In the genomic region with DNA sequence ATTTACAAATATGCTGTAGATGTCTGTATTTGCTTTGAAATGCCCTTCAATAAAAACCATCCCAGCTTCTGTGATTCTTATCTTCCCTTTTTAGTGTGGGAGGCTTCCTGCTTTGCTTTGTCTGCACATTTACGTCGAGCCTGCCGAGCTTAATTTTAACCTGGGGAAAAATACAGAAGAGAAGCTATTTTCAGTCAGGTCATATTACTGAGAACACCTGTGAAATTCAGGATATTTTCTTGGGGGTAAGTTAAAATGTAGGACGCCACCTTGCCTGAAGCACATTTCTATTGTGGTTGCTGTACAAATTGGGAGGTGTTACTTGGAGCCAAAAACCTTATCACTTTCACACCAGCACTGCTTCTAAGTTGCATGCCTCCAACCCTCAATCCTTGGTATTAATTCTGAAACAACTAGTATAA, we compare ENCODE assay signal across 13 cellular contexts. TPM values are rescaled to one million over a fixed set of nuclear protein-coding genes. Genes with fewer than 3 reads are reported as not detected.
DNase-seq lines count a peak whose midpoint lies in the region; TF ChIP-seq lines count a peak whose summit lies in the region.
"Had no signal": no experiment of that assay in that cellular context is flagged by ENCODE, and none has a peak within 500 bp of the region (broad histone marks: within the 10 kb centered on the region; RNA-seq: fewer than 3 reads in every experiment).

No MANE protein-coding gene starts in this region.

- H3K9me3 ChIP-seq in OCI-LY3 (ENCODE audit: insufficient read depth, low read length) (no peaks in the 10 kb centered on the region), parathyroid adenoma (ENCODE audit: control insufficient read depth, low read length) (no peaks in the 10 kb centered on the region), transverse colon (no peaks in the 10 kb centered on the region)
- H3K9me3 ChIP-seq: vagina had no signal

- CTCF ChIA-PET in activated CD4-positive, alpha-beta T cell treated with anti-CD3 and anti-CD28 coated beads, Interleukin-2, amount 10 ng/mL, durations not matched to agents 7 days and 5 days (lab: Charles Lee), result no interaction called here

- no peaks in the 10 kb centered on the region for H3K27me3 Mint-ChIP-seq in activated CD4-positive, alpha-beta T cell treated with anti-CD3 and anti-CD28 coated beads, Interleukin-2, amount 10 ng/mL, durations not matched to agents 7 days and 5 days

- in situ Hi-C loops in brain microvascular endothelial cell (cut with HindIII; ENCODE audit: low pct_ligation_motif_present, low sequenced_read_pairs) (no loop called here), transverse colon (cut with MboI; ENCODE audit: low pct_ligation_motif_present in 1 of 4, low pct_unique_long_range_greater_than_20kb in 1 of 4, low sequenced_read_pairs in 3 of 4) (no loop called here)

- peak overlapping the region; percentile 6 for H3K27ac Mint-ChIP-seq in activated CD4-positive, alpha-beta T cell treated with anti-CD3 and anti-CD28 coated beads, Interleukin-2, amount 10 ng/mL, durations not matched to agents 7 days and 5 days

- H3K27ac ChIP-seq in OCI-LY3 (ENCODE audit: low read length) (no peak overlapping the region), brain microvascular endothelial cell (peak overlapping the region; percentile 41), parathyroid adenoma (peak overlapping the region; percentile 93), transverse colon (no peak overlapping the region)
- H3K27ac ChIP-seq: vagina had no signal

- H3K4me3 ChIP-seq in OCI-LY3 (ENCODE audit: low read length) (peak overlapping the region; percentile 49), brain microvascular endothelial cell (ENCODE audit: low read depth, low read length) (no peak overlapping the region), parathyroid adenoma (ENCODE audit: low read depth, low read length) (peak overlapping the region; percentile 46), transverse colon (no peak overlapping the region)
- H3K4me3 ChIP-seq: vagina had no signal

- WGBS in transverse colon (ENCODE audit: low coverage in 1 of 2), 2 donors, result 36 to 40% methylated on average over 4 of the region's 4 CpGs

- peak overlapping the region; percentile 25 for H3K4me3 Mint-ChIP-seq in activated CD4-positive, alpha-beta T cell treated with anti-CD3 and anti-CD28 coated beads, Interleukin-2, amount 10 ng/mL, durations not matched to agents 7 days and 5 days

- H3K4me1 Mint-ChIP-seq in activated CD4-positive, alpha-beta T cell treated with anti-CD3 and anti-CD28 coated beads, Interleukin-2, amount 10 ng/mL, durations not matched to agents 7 days and 5 days, result peaks cover 52% of the 10 kb centered on the region

- H3K9ac ChIP-seq in OCI-LY3 (ENCODE audit: low read length) (peak overlapping the region; percentile 30), parathyroid adenoma (no peak overlapping the region)

- TF ChIP-seq CTCF in OCI-LY3 (IDR thresholded peaks at IDR 0.05; ENCODE audit: low read depth, low read length) (no peak), brain microvascular endothelial cell (IDR thresholded peaks at IDR 0.05; ENCODE audit: low read depth, low read length, missing control alignments) (no peak), parathyroid adenoma (IDR thresholded peaks at IDR 0.05) (no peak), transverse colon (IDR thresholded peaks at IDR 0.05) (no peak)

- H3K4me1 ChIP-seq in OCI-LY3 (ENCODE audit: low read length) (peaks cover 50% of the 10 kb centered on the region), parathyroid adenoma (peaks cover 33% of the 10 kb centered on the region), transverse colon (peaks cover 0 to 16% (median 3%) of the 10 kb centered on the region in 4 donors)

- no peaks in the 10 kb centered on the region for H4K20me1 ChIP-seq in OCI-LY3 (ENCODE audit: insufficient read depth, low read length)

- H3K36me3 ChIP-seq in OCI-LY3 (replicated peaks; ENCODE audit: low read depth, low read length) (no peaks in the 10 kb centered on the region), brain microvascular endothelial cell (replicated peaks) (no peaks in the 10 kb centered on the region), parathyroid adenoma (ENCODE audit: control insufficient read depth, insufficient read depth, low read length) (no peaks in the 10 kb centered on the region), transverse colon (no peaks in the 10 kb centered on the region)
- H3K36me3 ChIP-seq: vagina had no signal

- TF ChIP-seq POLR2A in transverse colon (IDR thresholded peaks at IDR 0.05), result no peak

- H3K9me3 Mint-ChIP-seq in activated CD4-positive, alpha-beta T cell treated with anti-CD3 and anti-CD28 coated beads, Interleukin-2, amount 10 ng/mL, durations not matched to agents 7 days and 5 days, result no peaks in the 10 kb centered on the region

- H3K27me3 ChIP-seq in OCI-LY3 (ENCODE audit: low read depth, low read length) (no peaks in the 10 kb centered on the region), brain microvascular endothelial cell (replicated peaks) (no peaks in the 10 kb centered on the region), parathyroid adenoma (ENCODE audit: control insufficient read depth, insufficient read depth, low read length) (no peaks in the 10 kb centered on the region), transverse colon (no peaks in the 10 kb centered on the region)
- H3K27me3 ChIP-seq: vagina had no signal

- POLR2A ChIA-PET in activated CD4-positive, alpha-beta T cell treated with anti-CD3 and anti-CD28 coated beads, Interleukin-2, amount 10 ng/mL, durations not matched to agents 7 days and 5 days (lab: Charles Lee), result no interaction called here

- H3K36me3 Mint-ChIP-seq in activated CD4-positive, alpha-beta T cell treated with anti-CD3 and anti-CD28 coated beads, Interleukin-2, amount 10 ng/mL, durations not matched to agents 7 days and 5 days (ENCODE audit: low read depth), result peaks cover 18% of the 10 kb centered on the region

- H3K79me2 ChIP-seq in OCI-LY3 (ENCODE audit: low read length) (peaks cover 54% of the 10 kb centered on the region), parathyroid adenoma (peaks cover 53% of the 10 kb centered on the region)

- peak overlapping the region; percentile 73 for H3K4me2 ChIP-seq in OCI-LY3 (ENCODE audit: low read length)
- peak overlapping the region; percentile 69 for H3K4me2 ChIP-seq in parathyroid adenoma (ENCODE audit: low read length)

- intact Hi-C loops in transverse colon (cut with DNase I; ENCODE audit: low total_unique reads), result no loop called here

- no peak for TF ChIP-seq EP300 in transverse colon (IDR thresholded peaks at IDR 0.05; ENCODE audit: low read depth)

- no peak for DNase-seq in activated CD4-positive, alpha-beta T cell treated with anti-CD3 and anti-CD28 coated beads, Interleukin-2, amount 10 ng/mL, durations not matched to agents 7 days and 5 days
- DNase-seq in activated CD4-positive, alpha-beta T cell treated with anti-CD3 and anti-CD28 coated beads for 4 hours, result no peak
- DNase-seq in brain microvascular endothelial cell, result no peak
- DNase-seq in NCI-H1694 treated with DMSO at 0.1 percent for 48 hours (lab: John Stamatoyannopoulos, UW), result no peak
- no peak for DNase-seq in NCI-H2227 treated with DMSO at 0.1 percent for 48 hours (lab: John Stamatoyannopoulos, UW)
- DNase-seq in transverse colon, result no peak
- DNase-seq: activated gamma-delta T cell; effector CD4-positive, alpha-beta T cell; NCI-H1048; T-helper 9 cell had no signal

- H2AFZ ChIP-seq in OCI-LY3 (ENCODE audit: low read depth, low read length), result peak overlapping the region; percentile 57
- no peak overlapping the region for H2AFZ ChIP-seq in parathyroid adenoma

RNA-seq across cellular contexts. Expression of gene FUCA2, which starts 43.6 kb away (rescaled TPM):
- total RNA-seq in activated CD4-positive, alpha-beta T cell treated with anti-CD3 and anti-CD28 coated beads, Interleukin-2, amount 10 ng/mL, durations not matched to agents 7 days and 5 days, result 10 to 100 TPM in 1 of 2 experiments, 1 to 10 TPM in 1; 6.5 to 10.0 TPM
- 10 to 100 TPM; 19.5 to 70.3 (median 46.9) TPM for total RNA-seq in transverse colon

Comparison
In these comparisons a context has a peak if more than half of its experiments do, and no peak if none do; other contexts are left out.
1. H3K27ac ChIP-seq: peak in brain microvascular endothelial cell (single experiment) and parathyroid adenoma (single experiment); none in OCI-LY3 (single experiment) and transverse colon (0 of 4).
2. H3K4me3 ChIP-seq: peak in OCI-LY3 (single experiment) and parathyroid adenoma (single experiment); none in brain microvascular endothelial cell (single experiment) and transverse colon (0 of 4).